In genomic region chr16:84197487-84198128, GRCh38 we compare ENCODE assay signal across 27 cellular contexts. TPM values are rescaled to one million over a fixed set of nuclear protein-coding genes. Genes with fewer than 3 reads are reported as not detected.
DNase-seq lines count a peak whose midpoint lies in the region; ATAC-seq, FAIRE-seq and TF ChIP-seq lines count a peak whose summit lies in the region.
"Had no signal": no experiment of that assay in that cellular context is flagged by ENCODE, and none has a peak within 500 bp of the region (broad histone marks: within the 10 kb centered on the region; RNA-seq: fewer than 3 reads in every experiment).

No MANE protein-coding gene starts in this region.

- H2BK15ac ChIP-seq in mesenchymal stem cell (ENCODE audit: low read depth, poor library complexity, severe bottlenecking), result no peak overlapping the region

- no peaks in the 10 kb centered on the region for H3K79me1 ChIP-seq in mesenchymal stem cell (replicated peaks; ENCODE audit: low read length, poor library complexity, severe bottlenecking)

- no TSS peak for BruUV-seq in K562 (replicated peaks; lab: Mats Ljungman, UMichigan)

- H4K8ac ChIP-seq in mesenchymal stem cell (ENCODE audit: low read length), result no peak overlapping the region

- no peak for TF ChIP-seq CTCF in K562 (IDR thresholded peaks at IDR 0.05 in 2 of 3, conservative IDR thresholded peaks at IDR 0.05 in 1 of 3; ENCODE audit: insufficient read depth in 2 of 3, low read depth in 1 of 3, low read length in 3 of 3)
- no peak for TF ChIP-seq CTCF in suprapubic skin (IDR thresholded peaks at IDR 0.05)

- no peak overlapping the region for H2BK5ac ChIP-seq in mesenchymal stem cell (ENCODE audit: low read depth, low read length, poor library complexity, severe bottlenecking)

- no peaks in the 10 kb centered on the region for H4K20me1 ChIP-seq in BLaER1 treated with 17β-estradiol and CSF1 and Interleukin-3, amounts not matched to agents 10 nM and 100 nM
- peaks cover 12% of the 10 kb centered on the region for H4K20me1 ChIP-seq in K562 (replicated peaks; ENCODE audit: control insufficient read depth, insufficient read depth, low read length)

- no peak overlapping the region for H2AFZ ChIP-seq in K562 (ENCODE audit: low read depth, low read length)
- no peak overlapping the region for H2AFZ ChIP-seq in mesenchymal stem cell (ENCODE audit: low read depth, low read length)
- H2AFZ ChIP-seq: PC-9 had no signal

- no peaks in the 10 kb centered on the region for H3K9me3 ChIP-seq in BLaER1 treated with 17β-estradiol and CSF1 and Interleukin-3, amounts not matched to agents 10 nM and 100 nM (replicated peaks in 1 of 11)
- H3K9me3 ChIP-seq in K562 (replicated peaks; ENCODE audit: control insufficient read depth, insufficient read depth, low read depth, low read length), result 0 out of 2 replicates have a peak, but pooled peaks cover 2% of the 10 kb centered on the region
- no peaks in the 10 kb centered on the region for H3K9me3 ChIP-seq in mesenchymal stem cell (ENCODE audit: control insufficient read depth, low read length)
- no peaks in the 10 kb centered on the region for H3K9me3 ChIP-seq in suprapubic skin
- no peaks in the 10 kb centered on the region for H3K9me3 ChIP-seq in HAP-1
- H3K9me3 ChIP-seq in aorta (ENCODE audit: control insufficient read depth, low read length), result no peaks in the 10 kb centered on the region
- H3K9me3 ChIP-seq: A549, SJSA1 had no signal

- H2BK120ac ChIP-seq in mesenchymal stem cell (ENCODE audit: low read depth, low read length), result no peak overlapping the region

- peak overlapping the region in 1 of 2 experiments; percentile 46 for H3K14ac ChIP-seq in mesenchymal stem cell (ENCODE audit: low read length in 2 of 2)

- peak overlapping the region in 7 of 11 experiments; percentile 48 to 95 (median 73); a peak in 8 of 22 replicates for H3K4me2 ChIP-seq in BLaER1 treated with 17β-estradiol and CSF1 and Interleukin-3, amounts not matched to agents 10 nM and 100 nM
- H3K4me2 ChIP-seq in K562 (ENCODE audit: insufficient read depth, low read length), result no peak overlapping the region
- no peak overlapping the region for H3K4me2 ChIP-seq in mesenchymal stem cell (ENCODE audit: low read length, poor library complexity, severe bottlenecking)
- H3K4me2 ChIP-seq: A549, PC-9 had no signal

- H2BK12ac ChIP-seq in mesenchymal stem cell (ENCODE audit: low read length in 2 of 2), result peak overlapping the region in 1 of 2 experiments; percentile 12

- CTCF ChIA-PET in K562 (lab: Yijun Ruan, JAX; ENCODE audit: low intra/inter-chr PET ratio), result no interaction called here

- no peak overlapping the region for H3K18ac ChIP-seq in mesenchymal stem cell (ENCODE audit: low read depth in 1 of 2, low read length in 2 of 2)

- TF ChIP-seq RAD21 in K562 (CRISPR knock-in tag; conservative IDR thresholded peaks at IDR 0.05 in 1 of 2, IDR thresholded peaks at IDR 0.05 in 1 of 2), result no peak

- no peak overlapping the region for H3K23ac ChIP-seq in mesenchymal stem cell (ENCODE audit: low read length in 2 of 2)

- in situ Hi-C loops in K562 (cut with MboI), result no loop called here
- in situ Hi-C loops in HAP-1 (cut with MboI; ENCODE audit: low sequenced_read_pairs), result no loop called here

- no peak overlapping the region for H2AK5ac ChIP-seq in mesenchymal stem cell (ENCODE audit: low read length, severe bottlenecking)

- ATAC-seq in K562, result peak; percentile 16; the same call in 1 of the 3 replicates
- no peak for ATAC-seq in aorta (ENCODE audit: low FRiP score)

- no peak for TF ChIP-seq EP300 in K562 (IDR thresholded peaks at IDR 0.05; ENCODE audit: low read length)
- TF ChIP-seq EP300 in suprapubic skin (IDR thresholded peaks at IDR 0.05), result no peak

- peaks cover 37 to 74% (median 70%) of the 10 kb centered on the region in 10 experiments for H3K4me1 ChIP-seq in BLaER1 treated with 17β-estradiol and CSF1 and Interleukin-3, amounts not matched to agents 10 nM and 100 nM
- peaks cover 0 to 33% of the 10 kb centered on the region in 2 experiments; a peak in 3 of 5 replicates for H3K4me1 ChIP-seq in K562 (replicated peaks in 1 of 2; ENCODE audit: control insufficient read depth in 2 of 2, insufficient read depth in 2 of 2, low read length in 2 of 2)
- peaks cover 7% of the 10 kb centered on the region for H3K4me1 ChIP-seq in mesenchymal stem cell (ENCODE audit: control insufficient read depth, insufficient read depth, low read depth, low read length)
- peaks cover 42% of the 10 kb centered on the region for H3K4me1 ChIP-seq in suprapubic skin
- H3K4me1 ChIP-seq in HAP-1, result no peaks in the 10 kb centered on the region
- H3K4me1 ChIP-seq in aorta (ENCODE audit: control insufficient read depth in 1 of 2, insufficient read depth in 2 of 2, low read length in 2 of 2), result no peaks in the 10 kb centered on the region
- H3K4me1 ChIP-seq: A549 had no signal

- no peaks in the 10 kb centered on the region for H3K27me3 ChIP-seq in BLaER1 treated with 17β-estradiol and CSF1 and Interleukin-3, amounts not matched to agents 10 nM and 100 nM
- H3K27me3 ChIP-seq in K562 (ENCODE audit: control insufficient read depth in 2 of 2, insufficient read depth in 2 of 2, low read length in 2 of 2) (peaks cover 80 to 85% of the 10 kb centered on the region in 2 experiments), mesenchymal stem cell (ENCODE audit: control insufficient read depth in 1 of 2, insufficient read depth in 1 of 2, low read length in 2 of 2) (peaks cover 32 to 73% of the 10 kb centered on the region in 2 experiments), suprapubic skin (no peaks in the 10 kb centered on the region), HAP-1 (ENCODE audit: low read depth) (no peaks in the 10 kb centered on the region), aorta (ENCODE audit: control insufficient read depth in 1 of 2, insufficient read depth in 2 of 2, low read length in 1 of 2) (no peaks in the 10 kb centered on the region)
- H3K27me3 ChIP-seq: SJSA1 had no signal

- intact Hi-C loops in K562 (cut with micrococcal nuclease), result no loop called here
- intact Hi-C loops in aorta (cut with DNase I), result no loop called here

- no peak overlapping the region for H3K4ac ChIP-seq in mesenchymal stem cell (ENCODE audit: low read depth in 1 of 2, low read length in 2 of 2)

- H3K79me2 ChIP-seq in K562 (ENCODE audit: control insufficient read depth, insufficient read depth, low read length), result no peaks in the 10 kb centered on the region

- POLR2A ChIA-PET in K562 (lab: Yijun Ruan, JAX), result interaction anchor here (0.6 to 2.4 kb wide), 2 partner anchors 11 to 289 kb away, joined by 3 to 5 read pairs; partner anchors contain the start of gene TAF1C

- no peak for FAIRE-seq in K562 (lab: Jason Lieb, UNC)
- FAIRE-seq: A549, GM12878 had no signal

- WGBS in K562 (ENCODE audit: insufficient coverage, low coverage, missing lambda C conversion rate), result 8% methylated on average over 14 of the region's 14 CpGs
- WGBS in mesenchymal stem cell, result 94% methylated on average over 14 of the region's 14 CpGs
- 87% methylated on average over 12 of the region's 14 CpGs for WGBS in suprapubic skin
- WGBS in aorta, 2 donors, result 89 to 91% methylated on average over 14 of the region's 14 CpGs

- peak overlapping the region in 3 of 11 experiments; percentile 7 to 23 (median 20); a peak in 1 of 22 replicates for H3K27ac ChIP-seq in BLaER1 treated with 17β-estradiol and CSF1 and Interleukin-3, amounts not matched to agents 10 nM and 100 nM
- H3K27ac ChIP-seq in K562 (ENCODE audit: extremely low read depth, low read depth, low read length) (no peak overlapping the region), mesenchymal stem cell (ENCODE audit: low read length, poor library complexity, severe bottlenecking) (no peak overlapping the region), suprapubic skin (peak overlapping the region; percentile 69), aorta (ENCODE audit: low read depth in 1 of 2, low read length in 2 of 2) (no peak overlapping the region)
- H3K27ac ChIP-seq: A549, C4-2B, PC-9, SJSA1 had no signal

- peak overlapping the region; percentile 40 for H4K91ac ChIP-seq in mesenchymal stem cell (ENCODE audit: low read length)

- TF ChIP-seq POLR2A in K562 (conservative IDR thresholded peaks at IDR 0.05) (no peak), suprapubic skin (IDR thresholded peaks at IDR 0.05) (no peak)

- DNase-seq in K562 (ENCODE audit: extremely low read depth in 1 of 4, low spot score in 3 of 4) (no peak), mesenchymal stem cell (no peak), suprapubic skin (ENCODE audit: low spot score in 2 of 2) (no peak), HAP-1 (ENCODE audit: low spot score in 2 of 2) (no peak), NCI-H1694 treated with DMSO at 0.1 percent for 48 hours (lab: John Stamatoyannopoulos, UW) (no peak), aorta (no peak)
- DNase-seq: AML-193; CD8-positive, alpha-beta memory T cell; DMS 273 treated with DMSO at 0.1 percent for 48 hours; DMS79; GDM1; Kasumi-1; NCI-H1105; NCI-H146; NCI-H2029; NCI-H446 treated with DMSO at 0.1 percent for 48 hours; NCI-H526; NCI-H82; Right ventricle myocardium superior had no signal

- peaks cover 4% of the 10 kb centered on the region for H3K9me1 ChIP-seq in K562 (ENCODE audit: control insufficient read depth, insufficient read depth, low read length)

- no peak overlapping the region for H3K4me3 ChIP-seq in BLaER1 treated with 17β-estradiol and CSF1 and Interleukin-3, amounts not matched to agents 10 nM and 100 nM
- no peak overlapping the region for H3K4me3 ChIP-seq in K562
- H3K4me3 ChIP-seq in mesenchymal stem cell (ENCODE audit: insufficient read depth in 1 of 2, low read depth in 1 of 2, low read length in 2 of 2), result no peak overlapping the region
- H3K4me3 ChIP-seq in suprapubic skin, result no peak overlapping the region
- H3K4me3 ChIP-seq in HAP-1, result no peak overlapping the region
- no peak overlapping the region for H3K4me3 ChIP-seq in aorta (ENCODE audit: low read length in 2 of 2)
- H3K4me3 ChIP-seq: A549, GM12878, PC-9, SJSA1 had no signal

- H3K9ac ChIP-seq in BLaER1 treated with 17β-estradiol and CSF1 and Interleukin-3, amounts not matched to agents 10 nM and 100 nM, result no peak overlapping the region
- H3K9ac ChIP-seq in K562 (ENCODE audit: insufficient read depth in 1 of 2, low read depth in 2 of 2, low read length in 2 of 2), result 0 out of 4 replicates have a peak overlapping the region, but pooled peaks of 1 of the 2 experiments have one; percentile 22
- no peak overlapping the region for H3K9ac ChIP-seq in mesenchymal stem cell (ENCODE audit: low read length)

- no peaks in the 10 kb centered on the region for H3K36me3 ChIP-seq in BLaER1 treated with 17β-estradiol and CSF1 and Interleukin-3, amounts not matched to agents 10 nM and 100 nM
- H3K36me3 ChIP-seq in K562 (ENCODE audit: control insufficient read depth, insufficient read depth, low read length) (no peaks in the 10 kb centered on the region), mesenchymal stem cell (ENCODE audit: control insufficient read depth in 1 of 2, insufficient read depth in 2 of 2, low read depth in 1 of 2, low read length in 2 of 2) (no peaks in the 10 kb centered on the region), suprapubic skin (no peaks in the 10 kb centered on the region), HAP-1 (replicated peaks) (no peaks in the 10 kb centered on the region), aorta (ENCODE audit: control insufficient read depth in 1 of 2, insufficient read depth in 2 of 2, low read length in 1 of 2) (no peaks in the 10 kb centered on the region)
- H3K36me3 ChIP-seq: SJSA1 had no signal

RNA-seq across cellular contexts. Expression of gene ADAD2, which starts 6.7 kb away (rescaled TPM):
- not detected in 2 replicates for total RNA-seq in K562 (2011; cell fraction: chromatin; rRNA removed; ENCODE audit: low replicate concordance)
- not detected in 2 replicates for total RNA-seq in K562 (2011; cell fraction: nucleolus; rRNA removed)
- not detected in 2 replicates for total RNA-seq in K562 (2011; cell fraction: nucleoplasm; rRNA removed)
- total RNA-seq in K562 (2014; rRNA removed) (not detected in 2 replicates), K562 (2014; rRNA removed; fragmentation: Illumina TruSeq; extraction: Trizol) (not detected in 2 replicates), K562 (2015; rRNA removed; fragmentation: Illumina TruSeq; extraction: Trizol) (not detected in 2 replicates), K562 (2021) (not detected in 2 replicates), suprapubic skin (1 to 10 TPM in 3 of 4 donors, not detected in 1; 1.9 to 2.6 (median 2.4) TPM), aorta (under 1 TPM in 1 of 2 donors, not detected in 1; 0.33 TPM)
- polyA plus RNA-seq in K562 (2011; rRNA removed) (not detected in 2 replicates), K562 (2014; fragmentation: Illumina TruSeq; extraction: Trizol) (not detected in 2 replicates), K562 (2014; fragmentation: Nextera tagmentation; extraction: Ambion mirVana) (not detected), K562 (2014; rRNA removed) (0.07 TPM in 1 of 2 replicates, not detected in the other), aorta (1 to 10 TPM in 1 of 2 donors, not detected in 1; 1.0 TPM)
- polyA plus RNA-seq in K562 (2011; cell fraction: cytosol; rRNA removed), result not detected in 2 replicates
- not detected in 2 replicates for polyA plus RNA-seq in K562 (2011; cell fraction: nucleus; rRNA removed)
- polyA plus RNA-seq in K562 (2012), result not detected in 2 replicates
- not detected in 2 replicates for polyA minus RNA-seq in K562 (2011; rRNA and poly(A)+ RNA removed)
- not detected in 2 replicates for polyA minus RNA-seq in K562 (2011; cell fraction: cytosol; rRNA and poly(A)+ RNA removed)
- polyA minus RNA-seq in K562 (2011; cell fraction: nucleus; rRNA and poly(A)+ RNA removed), result not detected in 2 replicates
- polyA plus RNA-seq in mesenchymal stem cell (2013, experiment 1 of 2), result not detected
- polyA plus RNA-seq in mesenchymal stem cell (2013, experiment 2 of 2), result not detected
- total RNA-seq: M059J, PC-9, RPMI7951, SJSA1 had no signal
- polyA plus RNA-seq: A549; CD8-positive, alpha-beta memory T cell had no signal

RNA-seq across cellular contexts. Expression of gene TAF1C, which starts 10.8 kb away (rescaled TPM):
- 116 and 351 TPM in 2 replicates for total RNA-seq in K562 (2011; cell fraction: chromatin; rRNA removed; ENCODE audit: low replicate concordance)
- 244 and 250 TPM in 2 replicates for total RNA-seq in K562 (2011; cell fraction: nucleolus; rRNA removed)
- total RNA-seq in K562 (2011; cell fraction: nucleoplasm; rRNA removed), result 152 and 153 TPM in 2 replicates
- total RNA-seq in K562 (2014; rRNA removed) (26.2 and 43.0 TPM in 2 replicates), K562 (2014; rRNA removed; fragmentation: Illumina TruSeq; extraction: Trizol) (7.9 and 9.8 TPM in 2 replicates), K562 (2015; rRNA removed; fragmentation: Illumina TruSeq; extraction: Trizol) (22.3 and 23.0 TPM in 2 replicates), K562 (2021) (46.6 and 55.0 TPM in 2 replicates), suprapubic skin (10 to 100 TPM; 46.7 to 75.5 (median 55.2) TPM), aorta (10 to 100 TPM; 46.6 to 50.9 TPM)
- polyA plus RNA-seq in K562 (2011; rRNA removed) (16.7 and 31.2 TPM in 2 replicates), K562 (2014; fragmentation: Illumina TruSeq; extraction: Trizol) (21.0 and 35.4 TPM in 2 replicates), K562 (2014; fragmentation: Nextera tagmentation; extraction: Ambion mirVana) (1 to 10 TPM; 1.5 TPM), K562 (2014; rRNA removed) (64.8 and 74.8 TPM in 2 replicates), aorta (10 to 100 TPM in 1 of 2 donors, 1 to 10 TPM in 1; 8.4 to 80.9 TPM)
- polyA plus RNA-seq in K562 (2011; cell fraction: cytosol; rRNA removed), result 19.9 and 24.5 TPM in 2 replicates
- 377 and 587 TPM in 2 replicates for polyA plus RNA-seq in K562 (2011; cell fraction: nucleus; rRNA removed)
- 49.7 and 55.2 TPM in 2 replicates for polyA plus RNA-seq in K562 (2012)
- polyA minus RNA-seq in K562 (2011; rRNA and poly(A)+ RNA removed), result 15.9 and 16.8 TPM in 2 replicates
- polyA minus RNA-seq in K562 (2011; cell fraction: cytosol; rRNA and poly(A)+ RNA removed), result 12.5 and 15.9 TPM in 2 replicates
- 100 and 102 TPM in 2 replicates for polyA minus RNA-seq in K562 (2011; cell fraction: nucleus; rRNA and poly(A)+ RNA removed)
- 24.3 TPM for polyA plus RNA-seq in mesenchymal stem cell (2013, experiment 1 of 2)
- polyA plus RNA-seq in mesenchymal stem cell (2013, experiment 2 of 2), result 22.1 TPM

RNA-seq across cellular contexts. Expression of gene KCNG4, which starts 42.2 kb away (rescaled TPM):
- not detected in 2 replicates for total RNA-seq in K562 (2011; cell fraction: chromatin; rRNA removed; ENCODE audit: low replicate concordance)
- not detected in 2 replicates for total RNA-seq in K562 (2011; cell fraction: nucleolus; rRNA removed)
- total RNA-seq in K562 (2011; cell fraction: nucleoplasm; rRNA removed), result not detected in 2 replicates
- total RNA-seq in K562 (2014; rRNA removed) (not detected in 2 replicates), K562 (2014; rRNA removed; fragmentation: Illumina TruSeq; extraction: Trizol) (not detected in 2 replicates), K562 (2015; rRNA removed; fragmentation: Illumina TruSeq; extraction: Trizol) (not detected in 2 replicates), K562 (2021) (not detected in 2 replicates), suprapubic skin (not detected), aorta (not detected)
- polyA plus RNA-seq in K562 (2011; rRNA removed) (not detected in 2 replicates), K562 (2014; fragmentation: Illumina TruSeq; extraction: Trizol) (not detected in 2 replicates), K562 (2014; fragmentation: Nextera tagmentation; extraction: Ambion mirVana) (not detected), K562 (2014; rRNA removed) (not detected in 2 replicates), aorta (under 1 TPM; 0.03 to 0.13 TPM)
- not detected in 2 replicates for polyA plus RNA-seq in K562 (2011; cell fraction: cytosol; rRNA removed)
- not detected in 2 replicates for polyA plus RNA-seq in K562 (2011; cell fraction: nucleus; rRNA removed)
- not detected in 2 replicates for polyA plus RNA-seq in K562 (2012)
- not detected in 2 replicates for polyA minus RNA-seq in K562 (2011; rRNA and poly(A)+ RNA removed)
- polyA minus RNA-seq in K562 (2011; cell fraction: cytosol; rRNA and poly(A)+ RNA removed), result not detected in 2 replicates
- not detected in 2 replicates for polyA minus RNA-seq in K562 (2011; cell fraction: nucleus; rRNA and poly(A)+ RNA removed)
- polyA plus RNA-seq in mesenchymal stem cell (2013, experiment 1 of 2), result not detected
- polyA plus RNA-seq in mesenchymal stem cell (2013, experiment 2 of 2), result not detected
- total RNA-seq: CD8-positive, alpha-beta memory T cell; GM12878; M059J; PC-9; Right ventricle myocardium superior; RPMI7951; SJSA1 had no signal
- polyA plus RNA-seq: A549; CD8-positive, alpha-beta memory T cell; GM12878 had no signal

RNA-seq across cellular contexts. Expression of gene DNAAF1, which starts 52.5 kb away (rescaled TPM):
- total RNA-seq in K562 (2011; cell fraction: chromatin; rRNA removed; ENCODE audit: low replicate concordance), result not detected in 2 replicates
- total RNA-seq in K562 (2011; cell fraction: nucleolus; rRNA removed), result not detected in 2 replicates
- not detected in 2 replicates for total RNA-seq in K562 (2011; cell fraction: nucleoplasm; rRNA removed)
- total RNA-seq in K562 (2014; rRNA removed) (not detected in 2 replicates), K562 (2014; rRNA removed; fragmentation: Illumina TruSeq; extraction: Trizol) (not detected in 2 replicates), K562 (2015; rRNA removed; fragmentation: Illumina TruSeq; extraction: Trizol) (not detected in 2 replicates), K562 (2021) (not detected in 2 replicates), suprapubic skin (under 1 TPM in 2 of 4 donors, not detected in 2; 0.72 to 0.89 TPM), aorta (under 1 TPM; 0.19 to 0.48 TPM)
- polyA plus RNA-seq in K562 (2011; rRNA removed) (not detected in 2 replicates), K562 (2014; fragmentation: Illumina TruSeq; extraction: Trizol) (not detected in 2 replicates), K562 (2014; fragmentation: Nextera tagmentation; extraction: Ambion mirVana) (not detected), K562 (2014; rRNA removed) (0.01 and 0.23 TPM in 2 replicates), aorta (1 to 10 TPM in 1 of 2 donors, not detected in 1; 1.4 TPM)
- polyA plus RNA-seq in K562 (2011; cell fraction: cytosol; rRNA removed), result 0.03 TPM in 1 of 2 replicates, not detected in the other
- 0.04 and 0.20 TPM in 2 replicates for polyA plus RNA-seq in K562 (2011; cell fraction: nucleus; rRNA removed)
- polyA plus RNA-seq in K562 (2012), result 0.14 and 0.18 TPM in 2 replicates
- polyA minus RNA-seq in K562 (2011; rRNA and poly(A)+ RNA removed), result not detected in 2 replicates
- polyA minus RNA-seq in K562 (2011; cell fraction: cytosol; rRNA and poly(A)+ RNA removed), result not detected in 2 replicates
- polyA minus RNA-seq in K562 (2011; cell fraction: nucleus; rRNA and poly(A)+ RNA removed), result not detected in 2 replicates
- polyA plus RNA-seq in mesenchymal stem cell (2013, experiment 1 of 2), result 0.14 TPM
- polyA plus RNA-seq in mesenchymal stem cell (2013, experiment 2 of 2), result 0.10 TPM
- total RNA-seq: GM12878, M059J, Right ventricle myocardium superior, RPMI7951, SJSA1 had no signal

RNA-seq across cellular contexts. Expression of gene HSDL1, which starts 52.6 kb away (rescaled TPM):
- total RNA-seq in K562 (2011; cell fraction: chromatin; rRNA removed; ENCODE audit: low replicate concordance), result 41.6 and 67.8 TPM in 2 replicates
- total RNA-seq in K562 (2011; cell fraction: nucleolus; rRNA removed), result 17.2 and 22.9 TPM in 2 replicates
- 32.9 and 33.4 TPM in 2 replicates for total RNA-seq in K562 (2011; cell fraction: nucleoplasm; rRNA removed)
- total RNA-seq in K562 (2014; rRNA removed) (19.7 and 20.5 TPM in 2 replicates), K562 (2014; rRNA removed; fragmentation: Illumina TruSeq; extraction: Trizol) (31.5 and 36.4 TPM in 2 replicates), K562 (2015; rRNA removed; fragmentation: Illumina TruSeq; extraction: Trizol) (38.6 and 39.9 TPM in 2 replicates), K562 (2021) (26.4 and 27.7 TPM in 2 replicates), suprapubic skin (10 to 100 TPM in 3 of 4 donors, 1 to 10 TPM in 1; 8.3 to 22.8 (median 12.4) TPM), aorta (10 to 100 TPM; 14.6 to 20.5 TPM)
- polyA plus RNA-seq in K562 (2011; rRNA removed) (41.2 and 45.7 TPM in 2 replicates), K562 (2014; fragmentation: Illumina TruSeq; extraction: Trizol) (24.1 and 26.9 TPM in 2 replicates), K562 (2014; fragmentation: Nextera tagmentation; extraction: Ambion mirVana) (10 to 100 TPM; 14.8 to 16.3 TPM), K562 (2014; rRNA removed) (25.8 and 31.0 TPM in 2 replicates), aorta (10 to 100 TPM; 11.4 to 19.0 TPM)
- polyA plus RNA-seq in K562 (2011; cell fraction: cytosol; rRNA removed), result 14.2 and 29.2 TPM in 2 replicates
- polyA plus RNA-seq in K562 (2011; cell fraction: nucleus; rRNA removed), result 21.6 and 41.6 TPM in 2 replicates
- polyA plus RNA-seq in K562 (2012), result 30.0 and 50.6 TPM in 2 replicates
- polyA minus RNA-seq in K562 (2011; rRNA and poly(A)+ RNA removed), result 44.1 and 45.6 TPM in 2 replicates
- polyA minus RNA-seq in K562 (2011; cell fraction: cytosol; rRNA and poly(A)+ RNA removed), result 13.4 and 18.9 TPM in 2 replicates
- 8.1 and 13.8 TPM in 2 replicates for polyA minus RNA-seq in K562 (2011; cell fraction: nucleus; rRNA and poly(A)+ RNA removed)
- 17.9 TPM for polyA plus RNA-seq in mesenchymal stem cell (2013, experiment 1 of 2)
- 17.7 TPM for polyA plus RNA-seq in mesenchymal stem cell (2013, experiment 2 of 2)

Comparison
In these comparisons a context has a peak if more than half of its experiments do, and no peak if none do; other contexts are left out.
1. H3K4me2 ChIP-seq: peak in BLaER1 treated with 17β-estradiol and CSF1 and Interleukin-3, amounts not matched to agents 10 nM and 100 nM (7 of 11); none in K562 (single experiment) and mesenchymal stem cell (single experiment).